ENCODE assay signal across 8 cellular contexts in the genomic region with DNA sequence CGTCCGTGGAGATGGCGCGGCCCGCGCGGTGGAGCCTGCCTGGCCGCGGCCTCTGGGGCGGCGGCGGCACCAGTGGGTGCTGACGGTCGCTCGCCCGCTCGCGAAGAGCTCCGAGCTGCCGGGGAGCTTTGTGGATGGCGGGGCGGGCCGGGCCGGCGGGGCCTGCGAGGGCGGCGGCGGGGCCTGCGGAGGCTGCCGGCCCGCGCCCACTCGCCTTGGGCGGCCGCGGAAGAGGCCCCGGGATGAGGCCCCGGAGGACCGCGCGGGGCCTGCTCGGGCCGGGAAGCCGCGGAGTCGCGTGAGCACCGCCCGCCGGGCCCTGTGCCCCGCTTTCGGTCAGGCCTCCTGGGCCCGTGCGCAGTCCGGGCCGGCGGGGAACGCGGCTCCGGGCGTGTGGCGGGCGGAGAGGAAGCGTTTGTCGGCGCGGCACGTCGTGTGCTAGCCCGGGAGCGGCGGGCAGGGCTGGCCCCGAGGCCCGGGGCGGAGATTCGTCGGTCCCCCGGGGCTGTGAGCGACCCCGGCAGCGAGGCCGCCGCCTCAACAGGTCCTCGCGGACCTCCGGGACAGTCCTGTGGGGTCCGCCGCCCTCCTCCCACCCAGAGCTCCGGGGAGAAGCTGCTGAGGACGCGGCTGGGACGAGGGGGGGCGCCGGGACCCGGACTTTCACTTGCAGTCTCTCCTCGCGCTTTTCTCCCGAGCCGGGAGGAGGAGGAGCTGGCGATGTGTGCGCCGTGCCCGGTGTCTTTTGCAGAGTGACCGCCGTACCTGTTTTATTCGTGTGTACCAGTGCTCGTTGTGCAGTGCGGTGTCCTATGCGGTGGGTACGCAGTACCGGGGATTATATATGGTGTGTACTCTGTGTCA. TPM values are rescaled to one million over a fixed set of nuclear protein-coding genes. Genes with fewer than 3 reads are reported as not detected.
DNase-seq lines count a peak whose midpoint lies in the region; ATAC-seq and TF ChIP-seq lines count a peak whose summit lies in the region.

No MANE protein-coding gene starts in this region.

- DNase-seq in C1 segment of cervical spinal cord (lab: John Stamatoyannopoulos, UW) (peak in 10 of 14 donors; percentile 26 to 79 (median 60)), GM19240 (ENCODE audit: insufficient read length, low spot score) (peak; percentile 29), RWPE2 (ENCODE audit: low spot score) (no peak), glomerular visceral epithelial cell (ENCODE audit: extremely low spot score) (peak; percentile 58), omental fat pad (ENCODE audit: low spot score) (peak; percentile 27), thoracic aorta (ENCODE audit: low spot score) (peak; percentile 4)
- peak; percentile 67 for DNase-seq in activated naive CD4-positive, alpha-beta T cell treated with anti-CD3 and anti-CD28 coated beads, Interleukin-2, amount 50 U/mL, for 16 hours

- TF ChIP-seq CTCF in RWPE2 (IDR thresholded peaks at IDR 0.05; ENCODE audit: poor library complexity, severe bottlenecking) (no peak), omental fat pad (IDR thresholded peaks at IDR 0.05) (no peak), thoracic aorta (IDR thresholded peaks at IDR 0.05) (no peak)

- H3K36me3 ChIP-seq in RWPE2 (ENCODE audit: low read depth) (no peaks in the 10 kb centered on the region), thoracic aorta (no peaks in the 10 kb centered on the region)

- H3K27me3 ChIP-seq in RWPE2 (ENCODE audit: insufficient read depth, poor library complexity, severe bottlenecking): no peaks in the 10 kb centered on the region
- no peaks in the 10 kb centered on the region for H3K27me3 ChIP-seq in thoracic aorta (replicated peaks; ENCODE audit: insufficient read depth)

- peak overlapping the region; percentile 97 for H3K4me3 ChIP-seq in RWPE2 (ENCODE audit: severe bottlenecking)
- peak overlapping the region; percentile 74 for H3K4me3 ChIP-seq in thoracic aorta

- H3K9me3 ChIP-seq in RWPE2 (ENCODE audit: severe bottlenecking) (no peaks in the 10 kb centered on the region), thoracic aorta (no peaks in the 10 kb centered on the region)

- peak overlapping the region; percentile 77 for H3K27ac ChIP-seq in RWPE2 (ENCODE audit: poor library complexity, severe bottlenecking)
- H3K27ac ChIP-seq in thoracic aorta: peak overlapping the region; percentile 94 to 95

- H3K4me1 ChIP-seq in RWPE2 (ENCODE audit: insufficient read depth, poor library complexity, severe bottlenecking) (peaks cover 29% of the 10 kb centered on the region), thoracic aorta (ENCODE audit: control insufficient read depth in 1 of 2, low read depth in 2 of 2) (peaks cover 16 to 40% of the 10 kb centered on the region in 2 donors)

- ATAC-seq in HG03432 (IDR thresholded peaks at IDR 0.05; ENCODE audit: unreplicated experiment) (peak; percentile 38), RWPE2 (ENCODE audit: low read depth) (peak; percentile 34), omental fat pad (ENCODE audit: low FRiP score) (peak; percentile 74), thoracic aorta (ENCODE audit: insufficient number of reproducible peaks, low FRiP score, low read depth) (peak; percentile 51)

RNA-seq across cellular contexts. Expression of a gene that starts 0.6 kb away (rescaled TPM):
- total RNA-seq in omental fat pad: 10 to 100 TPM; 59.5 to 69.8 (median 66.3) TPM
- 100 to 1,000 TPM in 1 of 2 donors, 10 to 100 TPM in 1; 56.9 to 103 TPM for total RNA-seq in thoracic aorta
